ENCODE assay signal across 8 cellular contexts in genomic region chr7:148884299-148885022, GRCh38. TPM values are rescaled to one million over a fixed set of nuclear protein-coding genes. Genes with fewer than 3 reads are reported as not detected.
DNase-seq lines count a peak whose midpoint lies in the region; TF ChIP-seq lines count a peak whose summit lies in the region.

No MANE protein-coding gene starts in this region.

- H3K9me3 Mint-ChIP-seq in activated T-helper 2 cell treated with anti-CD3 and anti-CD28 coated beads, Interferon-gamma antibody, Interleukin-2, Interleukin-4, amounts not matched to agents 10 μg/mL and 5 μg/mL and 100 μg/mL, durations not matched to agents 14 hours and 24 hours and 36 hours: no peaks in the 10 kb centered on the region
- H3K9me3 Mint-ChIP-seq in nephron: no peaks in the 10 kb centered on the region

- H4K20me1 ChIP-seq in GM23248 (ENCODE audit: insufficient read depth): no peaks in the 10 kb centered on the region

- peaks cover 42% of the 10 kb centered on the region for H3K36me3 Mint-ChIP-seq in activated T-helper 2 cell treated with anti-CD3 and anti-CD28 coated beads, Interferon-gamma antibody, Interleukin-2, Interleukin-4, amounts not matched to agents 10 μg/mL and 5 μg/mL and 100 μg/mL, durations not matched to agents 14 hours and 24 hours and 36 hours (ENCODE audit: low read depth)
- H3K36me3 Mint-ChIP-seq in nephron (ENCODE audit: low read depth): peaks cover 8% of the 10 kb centered on the region

- peak overlapping the region; percentile 94 for H3K4me3 ChIP-seq in GM23248

- peak overlapping the region; percentile 94 for H3K4me3 Mint-ChIP-seq in activated T-helper 2 cell treated with anti-CD3 and anti-CD28 coated beads, Interferon-gamma antibody, Interleukin-2, Interleukin-4, amounts not matched to agents 10 μg/mL and 5 μg/mL and 100 μg/mL, durations not matched to agents 14 hours and 24 hours and 36 hours (ENCODE audit: low read depth)
- H3K4me3 Mint-ChIP-seq in nephron: peak overlapping the region; percentile 90 to 96 (median 95)

- WGBS in GM23248 (ENCODE audit: low coverage in 1 of 2, low lambda C conversion rate in 2 of 2, missing lambda C conversion rate in 2 of 2), 2 experiments: 0% methylated on average over 30 to 82 of the region's 101 CpGs

- no peaks in the 10 kb centered on the region for H3K27me3 Mint-ChIP-seq in activated T-helper 2 cell treated with anti-CD3 and anti-CD28 coated beads, Interferon-gamma antibody, Interleukin-2, Interleukin-4, amounts not matched to agents 10 μg/mL and 5 μg/mL and 100 μg/mL, durations not matched to agents 14 hours and 24 hours and 36 hours (ENCODE audit: low read depth)
- no peaks in the 10 kb centered on the region for H3K27me3 Mint-ChIP-seq in nephron (ENCODE audit: low read depth)

- peak overlapping the region; percentile 98 for H3K27ac Mint-ChIP-seq in activated T-helper 2 cell treated with anti-CD3 and anti-CD28 coated beads, Interferon-gamma antibody, Interleukin-2, Interleukin-4, amounts not matched to agents 10 μg/mL and 5 μg/mL and 100 μg/mL, durations not matched to agents 14 hours and 24 hours and 36 hours
- H3K27ac Mint-ChIP-seq in nephron: peak overlapping the region; percentile 93 to 97 (median 93)

- peak overlapping the region; percentile 78 for H2AFZ ChIP-seq in GM23248

- peaks cover 12% of the 10 kb centered on the region; the same call in 1 of the 2 replicates for H3F3A ChIP-seq in GM23248 (ENCODE audit: insufficient read depth)

- H3K9me2 ChIP-seq in GM23248 (ENCODE audit: insufficient read depth): no peaks in the 10 kb centered on the region

- H3K4me2 ChIP-seq in GM23248 (ENCODE audit: unreplicated experiment): peak overlapping the region; percentile 71

- no peaks in the 10 kb centered on the region for H3K27me3 ChIP-seq in GM23248 (replicated peaks; ENCODE audit: insufficient read depth)

- in situ Hi-C loops in GM23248 (cut with MboI): no loop called here

- DNase-seq in EH (ENCODE audit: low read depth) (peak; percentile 91), GM23248 (peak; percentile 98), RKO (ENCODE audit: low spot score) (peak; percentile 95), fibroblast of peridontal ligament (ENCODE audit: extremely low read depth) (peak; percentile 85)
- peak; percentile 92 for DNase-seq in activated T-helper 2 cell treated with anti-CD3 and anti-CD28 coated beads, Interferon-gamma antibody, Interleukin-2, Interleukin-4, amounts not matched to agents 10 μg/mL and 5 μg/mL and 100 μg/mL, durations not matched to agents 14 hours and 24 hours and 36 hours (ENCODE audit: low spot score)
- peak; percentile 91 for DNase-seq in stimulated activated naive CD4-positive, alpha-beta T cell treated with Interleukin-2 at 50 U/mL for 16 hours (lab: John Stamatoyannopoulos, UW)

- intact Hi-C loops in activated T-helper 2 cell treated with anti-CD3 and anti-CD28 coated beads, Interferon-gamma antibody, Interleukin-2, Interleukin-4, amounts not matched to agents 10 μg/mL and 5 μg/mL and 100 μg/mL, durations not matched to agents 14 hours and 24 hours and 36 hours (cut with micrococcal nuclease): loop anchor here (1.0 to 5.0 kb wide), 5 partner anchors 29 to 144 kb away; partner anchors contain the start of gene PDIA4

- H3K9ac ChIP-seq in GM23248: peak overlapping the region; percentile 84

- H3K79me2 ChIP-seq in GM23248 (ENCODE audit: insufficient read depth): peaks cover 47% of the 10 kb centered on the region

- H3K9me3 ChIP-seq in GM23248 (ENCODE audit: low read depth): no peaks in the 10 kb centered on the region
- no peaks in the 10 kb centered on the region for H3K9me3 ChIP-seq in KOPT-K1 (ENCODE audit: insufficient read depth, low read length, poor library complexity, severe bottlenecking)

- peak overlapping the region; percentile 62 for H3K27ac ChIP-seq in GM23248
- H3K27ac ChIP-seq in KOPT-K1 (ENCODE audit: low read depth, low read length, poor library complexity, severe bottlenecking): peak overlapping the region; percentile 96

- no peak for TF ChIP-seq CTCF in nephron (IDR thresholded peaks at IDR 0.05; ENCODE audit: unreplicated experiment in 3 of 3)

- H3K4me1 ChIP-seq in GM23248 (ENCODE audit: insufficient read depth): no peaks in the 10 kb centered on the region

- peaks cover 29% of the 10 kb centered on the region for H3K4me1 Mint-ChIP-seq in activated T-helper 2 cell treated with anti-CD3 and anti-CD28 coated beads, Interferon-gamma antibody, Interleukin-2, Interleukin-4, amounts not matched to agents 10 μg/mL and 5 μg/mL and 100 μg/mL, durations not matched to agents 14 hours and 24 hours and 36 hours (ENCODE audit: low read depth)
- peaks cover 16% of the 10 kb centered on the region for H3K4me1 Mint-ChIP-seq in nephron

- H3K36me3 ChIP-seq in GM23248 (ENCODE audit: low read depth): no peaks in the 10 kb centered on the region
- no peaks in the 10 kb centered on the region for H3K36me3 ChIP-seq in KOPT-K1 (ENCODE audit: insufficient read depth, low read length)

RNA-seq across cellular contexts. Expression of gene EZH2, which starts 0.4 kb away (rescaled TPM):
- 6.1 and 7.6 TPM in 2 replicates for total RNA-seq in GM23248 (2014; rRNA removed; shearing (Covaris generic))
- polyA plus RNA-seq in GM23248 (2016; fragmentation: Nextera tagmentation; extraction: Ambion mirVana): 8.6 and 9.6 TPM in 2 replicates
- total RNA-seq in activated T-helper 2 cell treated with anti-CD3 and anti-CD28 coated beads, Interferon-gamma antibody, Interleukin-2, Interleukin-4, amounts not matched to agents 10 μg/mL and 5 μg/mL and 100 μg/mL, durations not matched to agents 14 hours and 24 hours and 36 hours: 91.0 and 91.7 TPM in 2 replicates

Comparison
In these comparisons a context has a peak if more than half of its experiments do, and no peak if none do; other contexts are left out.
1. Peak in every context shown above with its lines: DNase-seq, H3K4me3 ChIP-seq and H3K27ac ChIP-seq.
2. RNA of gene EZH2, which starts 0.4 kb away (total RNA-seq): 91.0 to 91.7 TPM in activated T-helper 2 cell treated with anti-CD3 and anti-CD28 coated beads, Interferon-gamma antibody, Interleukin-2, Interleukin-4, amounts not matched to agents 10 μg/mL and 5 μg/mL and 100 μg/mL, durations not matched to agents 14 hours and 24 hours and 36 hours; 6.1 to 7.6 TPM in GM23248; every median in the first group is over 10 times any median in the second.